12 cellular contexts compared by ENCODE assay signal in the genomic region with DNA sequence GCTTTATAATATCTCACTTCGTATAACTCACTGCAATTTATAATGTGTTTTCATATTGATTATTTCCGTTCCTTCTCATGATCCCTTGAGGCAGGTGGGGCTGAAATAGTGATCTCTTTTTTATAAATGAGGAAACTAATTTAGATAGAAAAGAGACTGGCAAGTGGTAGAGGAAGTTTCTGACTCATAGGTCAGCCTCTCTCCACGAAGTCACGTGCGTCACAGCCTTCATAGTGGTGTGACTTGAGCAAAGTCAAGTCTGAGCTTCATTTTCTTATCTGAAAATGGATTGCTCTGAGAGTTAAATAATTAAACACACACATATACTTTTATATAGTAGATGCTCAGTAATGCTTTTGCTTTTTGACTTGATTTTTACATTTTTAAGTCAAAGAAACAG. TPM values are rescaled to one million over a fixed set of nuclear protein-coding genes. Genes with fewer than 3 reads are reported as not detected.
DNase-seq lines count a peak whose midpoint lies in the region; ATAC-seq and TF ChIP-seq lines count a peak whose summit lies in the region.
"Had no signal": no experiment of that assay in that cellular context is flagged by ENCODE, and none has a peak within 500 bp of the region (broad histone marks: within the 10 kb centered on the region; RNA-seq: fewer than 3 reads in every experiment).

No MANE protein-coding gene starts in this region.

- no peak for TF ChIP-seq CTCF in brain microvascular endothelial cell (IDR thresholded peaks at IDR 0.05; ENCODE audit: low read depth, low read length, missing control alignments)
- TF ChIP-seq CTCF in gastroesophageal sphincter (IDR thresholded peaks at IDR 0.05): no peak

- H3K4me3 Mint-ChIP-seq in T-helper 17 cell: no peak overlapping the region
- H3K4me3 Mint-ChIP-seq: H9 had no signal

- H3K9me3 ChIP-seq in gastroesophageal sphincter (no peaks in the 10 kb centered on the region), T-helper 17 cell (ENCODE audit: control insufficient read depth, low read length, poor library complexity, severe bottlenecking) (no peaks in the 10 kb centered on the region)

- H3K27me3 Mint-ChIP-seq in T-helper 17 cell: peaks cover 15% of the 10 kb centered on the region

- no peaks in the 10 kb centered on the region for H3K4me1 Mint-ChIP-seq in T-helper 17 cell

- TF ChIP-seq POLR2A in gastroesophageal sphincter (IDR thresholded peaks at IDR 0.05): no peak

- H3K4me1 ChIP-seq in gastroesophageal sphincter: no peaks in the 10 kb centered on the region

- no peak for TF ChIP-seq EP300 in gastroesophageal sphincter (IDR thresholded peaks at IDR 0.05)

- H3K36me3 ChIP-seq in brain microvascular endothelial cell (replicated peaks): no peaks in the 10 kb centered on the region
- H3K36me3 ChIP-seq in gastroesophageal sphincter: no peaks in the 10 kb centered on the region

- peaks cover 3% of the 10 kb centered on the region for H3K36me3 Mint-ChIP-seq in T-helper 17 cell (ENCODE audit: low read depth)

- peak; percentile 52 for DNase-seq in activated CD4-positive, alpha-beta T cell treated with anti-CD3 and anti-CD28 coated beads for 48 hours
- no peak for DNase-seq in activated CD4-positive, alpha-beta T cell treated with anti-CD3 and anti-CD28 coated beads for 4 hours
- peak; percentile 80 for DNase-seq in MV-4-11 (lab: John Stamatoyannopoulos, UW)
- peak; percentile 71 for DNase-seq in brain microvascular endothelial cell
- peak; percentile 37 for DNase-seq in renal cortical epithelial cell (ENCODE audit: low read depth)
- DNase-seq in NCI-H446 treated with DMSO at 0.1 percent for 48 hours (lab: John Stamatoyannopoulos, UW): no peak
- no peak for DNase-seq in T-helper 17 cell
- DNase-seq: H9, mesendoderm, NCI-H774 had no signal

- H3K27ac Mint-ChIP-seq in T-helper 17 cell: no peak overlapping the region
- H3K27ac Mint-ChIP-seq: H9 had no signal

- in situ Hi-C loops in brain microvascular endothelial cell (cut with HindIII; ENCODE audit: low pct_ligation_motif_present, low sequenced_read_pairs): no loop called here

- H3K4me3 ChIP-seq in brain microvascular endothelial cell (ENCODE audit: low read depth, low read length) (no peak overlapping the region), gastroesophageal sphincter (no peak overlapping the region)

- no peaks in the 10 kb centered on the region for H3K27me3 ChIP-seq in brain microvascular endothelial cell (replicated peaks)
- H3K27me3 ChIP-seq in gastroesophageal sphincter: peaks cover 11% of the 10 kb centered on the region

- ATAC-seq in gastroesophageal sphincter: no peak
- no peak for ATAC-seq in T-helper 17 cell

- H3K27ac ChIP-seq in brain microvascular endothelial cell (no peak overlapping the region), gastroesophageal sphincter (no peak overlapping the region)

- WGBS in gastroesophageal sphincter (ENCODE audit: low coverage in 1 of 2), 2 donors: 67 to 73% methylated on average over 5 of the region's 5 CpGs

RNA-seq across cellular contexts. Expression of a gene that starts 19.9 kb away (rescaled TPM):
- total RNA-seq in renal cortical epithelial cell (not detected in 2 replicates), gastroesophageal sphincter (not detected), T-helper 17 cell (not detected)
- total RNA-seq: activated CD8-positive, alpha-beta memory T cell treated with anti-CD3 and anti-CD28 coated beads for 36 hours; H9 had no signal

RNA-seq across cellular contexts. Expression of a gene that starts 20.0 kb away (rescaled TPM):
- total RNA-seq in renal cortical epithelial cell (not detected in 2 replicates), gastroesophageal sphincter (under 1 TPM in 1 of 4 donors, not detected in 3; 0.12 TPM), T-helper 17 cell (not detected)
- total RNA-seq: activated CD8-positive, alpha-beta memory T cell treated with anti-CD3 and anti-CD28 coated beads for 36 hours; H9 had no signal

RNA-seq across cellular contexts. Expression of a gene that starts 44.9 kb away (rescaled TPM):
- total RNA-seq in renal cortical epithelial cell: 39.6 and 72.6 TPM in 2 replicates
- 10 to 100 TPM; 18.5 to 32.2 (median 26.1) TPM for total RNA-seq in gastroesophageal sphincter
- 1 to 10 TPM; 2.8 to 4.7 TPM for total RNA-seq in T-helper 17 cell

Comparison
In these comparisons a context has a peak if more than half of its experiments do, and no peak if none do; other contexts are left out.
1. DNase-seq: peak in activated CD4-positive, alpha-beta T cell treated with anti-CD3 and anti-CD28 coated beads for 48 hours (single experiment), MV-4-11 (single experiment), brain microvascular endothelial cell (single experiment) and renal cortical epithelial cell (single experiment); none in activated CD4-positive, alpha-beta T cell treated with anti-CD3 and anti-CD28 coated beads for 4 hours (0 of 2), NCI-H446 treated with DMSO at 0.1 percent for 48 hours (single experiment) and T-helper 17 cell (0 of 3).